ENCODE assay signal across 20 cellular contexts in genomic region chr13:28590450-28590849, GRCh38.
"Had no signal": no experiment of that assay in that cellular context is flagged by ENCODE, and none has a peak within 500 bp of the region (broad histone marks: within the 10 kb centered on the region; RNA-seq: fewer than 3 reads in every experiment).

No MANE protein-coding gene starts in this region.

- H3K36me3 ChIP-seq: heart left ventricle, pancreas, suprapubic skin, thyroid gland, uterus had no signal

- H3K4me1 ChIP-seq: pancreas, suprapubic skin, uterus had no signal

- H3K9me3 ChIP-seq: heart left ventricle, pancreas, suprapubic skin, thyroid gland, uterus had no signal

- H3K4me3 ChIP-seq: dorsolateral prefrontal cortex, heart left ventricle, lung, pancreas, suprapubic skin, thyroid gland, uterus had no signal

- H3K27me3 ChIP-seq: heart left ventricle, suprapubic skin, thyroid gland, uterus had no signal

- DNase-seq: dorsolateral prefrontal cortex; effector CD8-positive, alpha-beta T cell; heart left ventricle; hippocampal formation; left colon; left ventricle myocardium superior; mesenchymal stem cell; midbrain; occipital lobe; pancreas; right cardiac atrium; small intestine; stimulated activated CD4-positive, alpha-beta T cell treated with anti-CD3 and anti-CD28 coated beads, Interleukin-12 subunit alpha, Interleukin-12 subunit beta, amount 100 ng/mL, for 4 hours; stimulated activated naive CD8-positive, alpha-beta T cell treated with anti-CD3 and anti-CD28 coated beads, Interleukin-15, Interleukin-2, amounts not matched to agents 100 U/mL and 50 U/mL, for 24 hours; thyroid gland; uterus had no signal

- ATAC-seq: heart left ventricle; left colon; left ventricle myocardium superior; natural killer cell treated with Interleukin-12 subunit alpha and Interleukin-12 subunit beta and Interleukin-15 and Interleukin-18, amount 100 ng/mL, for 72 hours; pancreas; right cardiac atrium; stimulated activated effector memory CD8-positive, alpha-beta T cell treated with anti-CD3 and anti-CD28 coated beads, Interleukin-12 subunit alpha, Interleukin-12 subunit beta, amount 100 ng/mL, for 72 hours; stimulated activated naive CD8-positive, alpha-beta T cell treated with anti-CD3 and anti-CD28 coated beads, Interleukin-15, Interleukin-2, amounts not matched to agents 100 U/mL and 50 U/mL, for 24 hours had no signal

- H3K27ac ChIP-seq: dorsolateral prefrontal cortex, heart left ventricle, pancreas, suprapubic skin, thyroid gland, uterus had no signal
